7 cellular contexts compared by ENCODE assay signal in the genomic region with DNA sequence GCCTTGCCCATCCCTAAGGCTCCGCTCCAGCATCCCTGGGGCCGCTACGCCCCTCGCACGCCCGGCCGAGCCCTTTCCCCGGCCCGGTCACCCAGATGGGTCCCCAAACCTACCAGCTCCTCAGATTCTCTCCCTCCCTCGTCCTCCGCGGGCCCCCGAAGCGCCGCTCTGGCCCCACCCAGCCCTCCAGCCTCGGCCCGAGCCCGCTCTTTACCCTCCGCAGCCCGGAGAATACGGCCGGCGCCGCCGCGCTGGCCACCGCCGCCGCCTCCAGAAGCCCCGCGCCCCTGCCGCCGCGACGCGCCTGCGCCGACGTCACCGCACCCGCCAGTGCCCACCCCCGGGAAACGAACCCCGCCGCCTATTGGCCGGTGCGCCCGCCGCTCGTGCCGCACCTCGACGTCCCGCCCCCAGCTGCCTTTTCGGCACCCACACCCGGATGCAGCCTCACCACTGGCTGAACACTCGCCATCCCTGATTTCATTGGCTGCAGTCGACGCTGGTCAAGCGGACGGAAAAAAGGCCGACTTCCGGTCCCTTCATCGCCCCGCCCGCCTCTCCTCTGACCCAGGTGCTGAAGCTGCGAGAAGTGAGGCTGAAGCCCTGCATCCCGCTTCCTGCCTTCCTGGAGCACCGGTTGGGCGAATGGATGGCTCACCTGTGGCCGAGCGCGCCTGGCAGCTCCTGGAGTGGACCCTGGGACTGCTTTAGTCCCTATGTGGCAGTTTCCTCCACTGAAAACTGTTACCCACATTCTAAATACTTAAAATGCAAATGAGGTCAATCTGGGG. TPM values are rescaled to one million over a fixed set of nuclear protein-coding genes. Genes with fewer than 3 reads are reported as not detected.
DNase-seq lines count a peak whose midpoint lies in the region; ATAC-seq, FAIRE-seq and TF ChIP-seq lines count a peak whose summit lies in the region.

TSS of gene DAPK3 (minus strand) at position 292 of the 791 bp plus-strand sequence. CDS start 1,364 bp downstream, outside the sequence.

- peaks cover 16% of the 10 kb centered on the region for H3K4me1 ChIP-seq in hepatocyte (ENCODE audit: insufficient read depth)

- no peaks in the 10 kb centered on the region for H3K27me3 ChIP-seq in hepatocyte

- H3K4me2 ChIP-seq in hepatocyte, result peak within 1 kb of the TSS; percentile 97

- no peaks in the 10 kb centered on the region for H3K36me3 ChIP-seq in hepatocyte (replicated peaks; ENCODE audit: insufficient read depth, low read depth)

- peaks cover 39% of the 10 kb centered on the region for H3K79me2 ChIP-seq in hepatocyte

- peak within 1 kb of the TSS; percentile 91 for H3K4me3 ChIP-seq in astrocyte of the cerebellum (ENCODE audit: low read depth, low read length)
- H3K4me3 ChIP-seq in hepatocyte, result peak within 1 kb of the TSS; percentile 83

- DNase-seq in GM18507 (ENCODE audit: extremely low spot score, insufficient read length, low read depth), result peak; percentile 94
- DNase-seq in NCI-H2029 treated with DMSO at 0.1 percent for 48 hours (lab: John Stamatoyannopoulos, UW), result peak; percentile 93
- peak; percentile 85 for DNase-seq in T-helper 9 cell
- peak; percentile 97 for DNase-seq in astrocyte of the cerebellum (ENCODE audit: low read depth)
- DNase-seq in hepatocyte (ENCODE audit: low spot score), result peak; percentile 99
- DNase-seq in retina, result peak; percentile 95

- peak; percentile 90 for ATAC-seq in HG02981 (IDR thresholded peaks at IDR 0.05; ENCODE audit: unreplicated experiment)

- TF ChIP-seq CTCF in astrocyte of the cerebellum (IDR thresholded peaks at IDR 0.05; ENCODE audit: low read depth, low read length, missing control alignments) (no peak), hepatocyte (IDR thresholded peaks at IDR 0.05; ENCODE audit: poor library complexity) (no peak)

- no peaks in the 10 kb centered on the region for H3K9me2 ChIP-seq in hepatocyte (replicated peaks; ENCODE audit: insufficient read depth)

- peak within 1 kb of the TSS; percentile 92 for H3K27ac ChIP-seq in hepatocyte

- H2AFZ ChIP-seq in hepatocyte, result no peak within 1 kb of the TSS

- peaks cover 39% of the 10 kb centered on the region for H4K20me1 ChIP-seq in hepatocyte (ENCODE audit: insufficient read depth, poor library complexity, severe bottlenecking)

- FAIRE-seq in GM18507 (lab: Jason Lieb, UNC), result peak; percentile 97

- no peaks in the 10 kb centered on the region for H3K9me3 ChIP-seq in hepatocyte (ENCODE audit: low read depth)

- WGBS in hepatocyte (ENCODE audit: low lambda C conversion rate, missing lambda C conversion rate), result 1% methylated on average over 41 of the region's 73 CpGs

- in situ Hi-C loops in astrocyte of the cerebellum (cut with HindIII; ENCODE audit: low sequenced_read_pairs), result no loop called here

RNA-seq across cellular contexts. Expression of gene DAPK3, which starts in this region (rescaled TPM):
- 113 and 140 TPM in 2 replicates for total RNA-seq in hepatocyte
- 103 and 123 TPM in 2 replicates for polyA plus RNA-seq in hepatocyte

Comparison
In these comparisons a context has a peak if more than half of its experiments do, and no peak if none do; other contexts are left out.
1. Peak in every context shown above with its lines: DNase-seq, ATAC-seq, H3K4me3 ChIP-seq and H3K27ac ChIP-seq.